Comparison of ENCODE assay signal across 8 cellular contexts in the genomic region with DNA sequence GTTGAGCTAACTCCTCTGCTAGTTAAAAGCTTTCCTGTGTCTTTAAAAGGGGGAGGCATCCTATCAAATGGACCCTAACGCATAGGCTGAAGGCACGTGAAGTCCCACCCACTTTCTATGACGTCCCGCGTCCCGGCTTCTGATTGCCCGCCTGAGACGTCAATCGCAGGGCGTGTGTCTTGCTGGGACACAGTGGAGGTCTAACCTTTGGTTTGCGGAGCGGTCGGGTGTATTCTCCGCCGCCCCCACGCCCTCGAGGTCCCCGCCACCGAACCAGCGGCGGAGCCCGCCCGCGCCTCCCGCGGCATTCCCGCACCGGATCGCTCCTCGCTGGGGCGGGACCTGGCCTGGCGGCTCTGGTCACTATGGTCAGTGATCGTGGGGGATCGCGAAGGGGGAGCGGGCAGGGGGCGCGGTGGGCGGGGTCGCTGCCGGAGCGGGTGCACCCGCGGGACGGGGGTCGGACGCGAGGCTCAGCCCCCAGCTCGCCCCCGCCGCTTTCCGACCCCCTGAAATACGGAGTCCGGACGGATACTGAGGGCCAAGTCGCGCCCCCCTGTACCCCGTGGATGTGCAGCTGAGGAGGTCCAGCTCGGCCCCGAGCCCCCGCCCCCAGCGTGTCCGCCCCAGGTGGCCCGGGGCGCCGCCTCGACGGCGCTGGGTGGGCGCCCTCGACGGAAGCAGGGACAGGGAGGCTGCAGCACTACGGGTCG. TPM values are rescaled to one million over a fixed set of nuclear protein-coding genes. Genes with fewer than 3 reads are reported as not detected.
DNase-seq lines count a peak whose midpoint lies in the region; ATAC-seq and TF ChIP-seq lines count a peak whose summit lies in the region.

TSS of gene OTUB2 (plus strand) at position 168 of the 713 bp plus-strand sequence. CDS start at position 366, 198 bp downstream.

- no peaks in the 10 kb centered on the region for H3K9me3 ChIP-seq in vagina

- peak within 1 kb of the TSS; percentile 58 for H3K4me3 ChIP-seq in astrocyte of the cerebellum (ENCODE audit: low read depth, low read length)
- peak within 1 kb of the TSS; percentile 53 to 65 for H3K4me3 ChIP-seq in vagina

- no peak for TF ChIP-seq POLR2A in vagina (IDR thresholded peaks at IDR 0.05)

- intact Hi-C loops in vagina (cut with DNase I) = no loop called here

- H3K4me1 ChIP-seq in vagina = peaks cover 11% of the 10 kb centered on the region

- no peaks in the 10 kb centered on the region for H3K27me3 ChIP-seq in vagina

- in situ Hi-C loops in astrocyte of the cerebellum (cut with HindIII; ENCODE audit: low sequenced_read_pairs) = loop anchor here (5.0 kb wide), 2 partner anchors 54 to 96 kb away; no protein-coding TSS in a partner anchor

- DNase-seq in NCI-H187 treated with DMSO at 0.1 percent for 48 hours (lab: John Stamatoyannopoulos, UW) (peak; percentile 85), T-helper 22 cell (ENCODE audit: low read depth) (peak; percentile 87), astrocyte of the cerebellum (ENCODE audit: low read depth) (peak; percentile 96), hepatic stellate cell (ENCODE audit: low spot score) (peak; percentile 100), putamen (ENCODE audit: low spot score) (peak; percentile 99), vagina (ENCODE audit: extremely low spot score in 2 of 2) (peak in 1 of 2 donors; percentile 98)

- peak within 1 kb of the TSS; percentile 52 for H3K27ac ChIP-seq in vagina

- TF ChIP-seq CTCF in astrocyte of the cerebellum (IDR thresholded peaks at IDR 0.05; ENCODE audit: low read depth, low read length, missing control alignments) (no peak), vagina (IDR thresholded peaks at IDR 0.05) (no peak)

- no peaks in the 10 kb centered on the region for H3K36me3 ChIP-seq in vagina

- ATAC-seq in GM18498 (IDR thresholded peaks at IDR 0.05; ENCODE audit: unreplicated experiment) (peak; percentile 100), HG02970 (IDR thresholded peaks at IDR 0.05; ENCODE audit: low FRiP score, unreplicated experiment) (peak; percentile 90)

RNA-seq across cellular contexts. Expression of gene OTUB2, which starts in this region (rescaled TPM):
- total RNA-seq in vagina = 1.7 TPM
